1 cellular context compared by ENCODE assay signal in the genomic region with DNA sequence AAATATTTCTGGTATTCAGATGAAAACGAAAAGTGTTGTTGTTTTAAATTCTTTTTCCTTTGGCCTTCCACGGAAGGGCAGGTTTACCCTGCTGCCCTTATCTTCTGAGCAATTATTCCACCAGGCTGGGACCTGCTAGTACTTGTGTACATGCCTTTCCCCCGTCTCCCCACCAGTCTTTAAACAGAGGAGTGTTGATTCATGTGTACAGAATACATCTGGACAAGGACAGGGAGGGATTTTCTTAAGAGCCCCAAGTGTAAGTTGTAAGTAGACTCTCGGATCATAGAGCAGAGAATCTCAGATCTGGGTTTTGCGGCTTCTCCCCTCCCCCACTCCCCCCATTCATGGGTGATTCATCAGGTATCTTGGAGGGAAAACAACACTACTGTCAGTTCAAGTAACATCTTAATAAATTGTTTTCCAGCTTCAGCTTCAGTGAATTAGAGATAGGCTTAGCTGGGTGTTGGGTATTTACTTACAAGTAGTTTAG.
A peak's percentile ranks its signal among the peaks of the same experiment; 100 is the strongest.
TF ChIP-seq lines count a peak whose summit lies in the region.

No MANE protein-coding gene starts in this region.

TF ChIP-seq in HepG2, 621 proteins besides CTCF, POLR2A, EP300 and RAD21 (continued from another document and continues in another):
- no peak for TF ChIP-seq CBX1 (IDR thresholded peaks at IDR 0.05; ENCODE audit: low read depth)
- TF ChIP-seq, protein P1, sequence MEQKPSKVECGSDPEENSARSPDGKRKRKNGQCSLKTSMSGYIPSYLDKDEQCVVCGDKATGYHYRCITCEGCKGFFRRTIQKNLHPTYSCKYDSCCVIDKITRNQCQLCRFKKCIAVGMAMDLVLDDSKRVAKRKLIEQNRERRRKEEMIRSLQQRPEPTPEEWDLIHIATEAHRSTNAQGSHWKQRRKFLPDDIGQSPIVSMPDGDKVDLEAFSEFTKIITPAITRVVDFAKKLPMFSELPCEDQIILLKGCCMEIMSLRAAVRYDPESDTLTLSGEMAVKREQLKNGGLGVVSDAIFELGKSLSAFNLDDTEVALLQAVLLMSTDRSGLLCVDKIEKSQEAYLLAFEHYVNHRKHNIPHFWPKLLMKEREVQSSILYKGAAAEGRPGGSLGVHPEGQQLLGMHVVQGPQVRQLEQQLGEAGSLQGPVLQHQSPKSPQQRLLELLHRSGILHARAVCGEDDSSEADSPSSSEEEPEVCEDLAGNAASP (CRISPR knock-in tag; IDR thresholded peaks at IDR 0.05; ENCODE audit: borderline replicate concordance), result no peak
- peak; percentile 59 for TF ChIP-seq TEAD3 (CRISPR knock-in tag; optimal IDR thresholded peaks at IDR 0.05; ENCODE audit: borderline replicate concordance)
- TF ChIP-seq, protein P2, sequence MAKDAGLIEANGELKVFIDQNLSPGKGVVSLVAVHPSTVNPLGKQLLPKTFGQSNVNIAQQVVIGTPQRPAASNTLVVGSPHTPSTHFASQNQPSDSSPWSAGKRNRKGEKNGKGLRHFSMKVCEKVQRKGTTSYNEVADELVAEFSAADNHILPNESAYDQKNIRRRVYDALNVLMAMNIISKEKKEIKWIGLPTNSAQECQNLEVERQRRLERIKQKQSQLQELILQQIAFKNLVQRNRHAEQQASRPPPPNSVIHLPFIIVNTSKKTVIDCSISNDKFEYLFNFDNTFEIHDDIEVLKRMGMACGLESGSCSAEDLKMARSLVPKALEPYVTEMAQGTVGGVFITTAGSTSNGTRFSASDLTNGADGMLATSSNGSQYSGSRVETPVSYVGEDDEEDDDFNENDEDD (CRISPR knock-in tag; IDR thresholded peaks at IDR 0.05; ENCODE audit: borderline replicate concordance), result no peak
- TF ChIP-seq DPF2 (CRISPR knock-in tag; IDR thresholded peaks at IDR 0.05; ENCODE audit: borderline replicate concordance, low read depth), result 0 out of 2 replicates have a peak, but pooled peaks have one; percentile 28
- no peak for TF ChIP-seq PBX3 (CRISPR knock-in tag; IDR thresholded peaks at IDR 0.05; ENCODE audit: borderline replicate concordance)
- TF ChIP-seq PBX2 (CRISPR knock-in tag; IDR thresholded peaks at IDR 0.05), result no peak
- TF ChIP-seq, protein P3, sequence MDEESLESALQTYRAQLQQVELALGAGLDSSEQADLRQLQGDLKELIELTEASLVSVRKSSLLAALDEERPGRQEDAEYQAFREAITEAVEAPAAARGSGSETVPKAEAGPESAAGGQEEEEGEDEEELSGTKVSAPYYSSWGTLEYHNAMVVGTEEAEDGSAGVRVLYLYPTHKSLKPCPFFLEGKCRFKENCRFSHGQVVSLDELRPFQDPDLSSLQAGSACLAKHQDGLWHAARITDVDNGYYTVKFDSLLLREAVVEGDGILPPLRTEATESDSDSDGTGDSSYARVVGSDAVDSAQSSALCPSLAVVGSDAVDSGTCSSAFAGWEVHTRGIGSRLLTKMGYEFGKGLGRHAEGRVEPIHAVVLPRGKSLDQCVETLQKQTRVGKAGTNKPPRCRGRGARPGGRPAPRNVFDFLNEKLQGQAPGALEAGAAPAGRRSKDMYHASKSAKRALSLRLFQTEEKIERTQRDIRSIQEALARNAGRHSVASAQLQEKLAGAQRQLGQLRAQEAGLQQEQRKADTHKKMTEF (CRISPR knock-in tag; IDR thresholded peaks at IDR 0.05), result no peak
- TF ChIP-seq, protein P4, sequence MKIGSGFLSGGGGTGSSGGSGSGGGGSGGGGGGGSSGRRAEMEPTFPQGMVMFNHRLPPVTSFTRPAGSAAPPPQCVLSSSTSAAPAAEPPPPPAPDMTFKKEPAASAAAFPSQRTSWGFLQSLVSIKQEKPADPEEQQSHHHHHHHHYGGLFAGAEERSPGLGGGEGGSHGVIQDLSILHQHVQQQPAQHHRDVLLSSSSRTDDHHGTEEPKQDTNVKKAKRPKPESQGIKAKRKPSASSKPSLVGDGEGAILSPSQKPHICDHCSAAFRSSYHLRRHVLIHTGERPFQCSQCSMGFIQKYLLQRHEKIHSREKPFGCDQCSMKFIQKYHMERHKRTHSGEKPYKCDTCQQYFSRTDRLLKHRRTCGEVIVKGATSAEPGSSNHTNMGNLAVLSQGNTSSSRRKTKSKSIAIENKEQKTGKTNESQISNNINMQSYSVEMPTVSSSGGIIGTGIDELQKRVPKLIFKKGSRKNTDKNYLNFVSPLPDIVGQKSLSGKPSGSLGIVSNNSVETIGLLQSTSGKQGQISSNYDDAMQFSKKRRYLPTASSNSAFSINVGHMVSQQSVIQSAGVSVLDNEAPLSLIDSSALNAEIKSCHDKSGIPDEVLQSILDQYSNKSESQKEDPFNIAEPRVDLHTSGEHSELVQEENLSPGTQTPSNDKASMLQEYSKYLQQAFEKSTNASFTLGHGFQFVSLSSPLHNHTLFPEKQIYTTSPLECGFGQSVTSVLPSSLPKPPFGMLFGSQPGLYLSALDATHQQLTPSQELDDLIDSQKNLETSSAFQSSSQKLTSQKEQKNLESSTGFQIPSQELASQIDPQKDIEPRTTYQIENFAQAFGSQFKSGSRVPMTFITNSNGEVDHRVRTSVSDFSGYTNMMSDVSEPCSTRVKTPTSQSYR (CRISPR knock-in tag; IDR thresholded peaks at IDR 0.05; ENCODE audit: borderline replicate concordance), result peak; percentile 65; the same call in 1 of the 2 replicates
- TF ChIP-seq MED1 (CRISPR knock-in tag; IDR thresholded peaks at IDR 0.05), result peak; percentile 68
- 0 out of 2 replicates have a peak, but pooled peaks have one; percentile 22 for TF ChIP-seq SP5 (CRISPR knock-in tag; IDR thresholded peaks at IDR 0.05; ENCODE audit: borderline replicate concordance, low read depth)
- TF ChIP-seq, protein P5, sequence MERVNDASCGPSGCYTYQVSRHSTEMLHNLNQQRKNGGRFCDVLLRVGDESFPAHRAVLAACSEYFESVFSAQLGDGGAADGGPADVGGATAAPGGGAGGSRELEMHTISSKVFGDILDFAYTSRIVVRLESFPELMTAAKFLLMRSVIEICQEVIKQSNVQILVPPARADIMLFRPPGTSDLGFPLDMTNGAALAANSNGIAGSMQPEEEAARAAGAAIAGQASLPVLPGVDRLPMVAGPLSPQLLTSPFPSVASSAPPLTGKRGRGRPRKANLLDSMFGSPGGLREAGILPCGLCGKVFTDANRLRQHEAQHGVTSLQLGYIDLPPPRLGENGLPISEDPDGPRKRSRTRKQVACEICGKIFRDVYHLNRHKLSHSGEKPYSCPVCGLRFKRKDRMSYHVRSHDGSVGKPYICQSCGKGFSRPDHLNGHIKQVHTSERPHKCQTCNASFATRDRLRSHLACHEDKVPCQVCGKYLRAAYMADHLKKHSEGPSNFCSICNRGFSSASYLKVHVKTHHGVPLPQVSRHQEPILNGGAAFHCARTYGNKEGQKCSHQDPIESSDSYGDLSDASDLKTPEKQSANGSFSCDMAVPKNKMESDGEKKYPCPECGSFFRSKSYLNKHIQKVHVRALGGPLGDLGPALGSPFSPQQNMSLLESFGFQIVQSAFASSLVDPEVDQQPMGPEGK (CRISPR knock-in tag; IDR thresholded peaks at IDR 0.05), result peak; percentile 50; the same call in 1 of the 2 replicates
- no peak for TF ChIP-seq GABPA (IDR thresholded peaks at IDR 0.05; ENCODE audit: low read depth, low read length)
- TF ChIP-seq GABPA (CRISPR knock-in tag; IDR thresholded peaks at IDR 0.05; ENCODE audit: low read depth), result no peak
- TF ChIP-seq ZNF788 (CRISPR knock-in tag; IDR thresholded peaks at IDR 0.05; ENCODE audit: borderline replicate concordance), result no peak
- TF ChIP-seq, protein P6, sequence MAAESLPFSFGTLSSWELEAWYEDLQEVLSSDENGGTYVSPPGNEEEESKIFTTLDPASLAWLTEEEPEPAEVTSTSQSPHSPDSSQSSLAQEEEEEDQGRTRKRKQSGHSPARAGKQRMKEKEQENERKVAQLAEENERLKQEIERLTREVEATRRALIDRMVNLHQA (CRISPR knock-in tag; IDR thresholded peaks at IDR 0.05), result no peak
- no peak for TF ChIP-seq ZNF136 (CRISPR knock-in tag; IDR thresholded peaks at IDR 0.05; ENCODE audit: low read depth)
- peak; percentile 47; the same call in 1 of the 2 replicates for TF ChIP-seq GATAD2A (CRISPR knock-in tag; IDR thresholded peaks at IDR 0.05)
- TF ChIP-seq ETV6 (CRISPR knock-in tag; conservative IDR thresholded peaks at IDR 0.05), result no peak
- TF ChIP-seq ARNTL (CRISPR knock-in tag; IDR thresholded peaks at IDR 0.05), result no peak
- no peak for TF ChIP-seq ZNF883 (CRISPR knock-in tag; IDR thresholded peaks at IDR 0.05; ENCODE audit: not compliant biosample characterization)
- no peak for TF ChIP-seq SOX13 (IDR thresholded peaks at IDR 0.05)
- TF ChIP-seq SOX13 (CRISPR knock-in tag; conservative IDR thresholded peaks at IDR 0.05 in 1 of 2, IDR thresholded peaks at IDR 0.05 in 1 of 2), result peak in 1 of 2 experiments; percentile 80; a peak in 2 of 4 replicates
- no peak for TF ChIP-seq MEIS1 (CRISPR knock-in tag; IDR thresholded peaks at IDR 0.05; ENCODE audit: borderline replicate concordance)
- no peak for TF ChIP-seq ZNF780A (CRISPR knock-in tag; IDR thresholded peaks at IDR 0.05)
- peak; percentile 26 for TF ChIP-seq RARA (CRISPR knock-in tag; IDR thresholded peaks at IDR 0.05)
- TF ChIP-seq FOXJ3 (CRISPR knock-in tag; IDR thresholded peaks at IDR 0.05; ENCODE audit: borderline replicate concordance), result peak; percentile 72; the same call in 1 of the 2 replicates
- no peak for TF ChIP-seq HOXD1 (CRISPR knock-in tag; IDR thresholded peaks at IDR 0.05)
- no peak for TF ChIP-seq AGO2 (optimal IDR thresholded peaks at IDR 0.05; ENCODE audit: low read depth, low read length)
- no peak for TF ChIP-seq KAT7 (CRISPR knock-in tag; IDR thresholded peaks at IDR 0.05; ENCODE audit: borderline replicate concordance)
- no peak for TF ChIP-seq KDM5B (CRISPR knock-in tag; IDR thresholded peaks at IDR 0.05; ENCODE audit: borderline replicate concordance)
- TF ChIP-seq ESRRA (CRISPR knock-in tag; IDR thresholded peaks at IDR 0.05; ENCODE audit: low read depth), result no peak
- peak; percentile 38; the same call in 1 of the 2 replicates for TF ChIP-seq CREM (IDR thresholded peaks at IDR 0.05)
- no peak for TF ChIP-seq CREM (CRISPR knock-in tag; IDR thresholded peaks at IDR 0.05)
- TF ChIP-seq ZNF609 (CRISPR knock-in tag; IDR thresholded peaks at IDR 0.05; ENCODE audit: borderline replicate concordance), result 0 out of 2 replicates have a peak, but pooled peaks have one; percentile 24
- TF ChIP-seq ZNF280B (CRISPR knock-in tag; IDR thresholded peaks at IDR 0.05; ENCODE audit: borderline replicate concordance), result no peak
- no peak for TF ChIP-seq ZNF232 (CRISPR knock-in tag; IDR thresholded peaks at IDR 0.05; ENCODE audit: borderline replicate concordance)
- no peak for TF ChIP-seq ZNF205 (CRISPR knock-in tag; IDR thresholded peaks at IDR 0.05)
- TF ChIP-seq FOXA1 (IDR thresholded peaks at IDR 0.05), result no peak
- peak; percentile 85 for TF ChIP-seq FOXA1 (CRISPR knock-in tag; IDR thresholded peaks at IDR 0.05)
- no peak for TF ChIP-seq MATR3 (CRISPR knock-in tag; IDR thresholded peaks at IDR 0.05)
- no peak for TF ChIP-seq IKZF4 (CRISPR knock-in tag; IDR thresholded peaks at IDR 0.05; ENCODE audit: borderline replicate concordance, low read depth, not compliant biosample characterization)
- 0 out of 2 replicates have a peak, but pooled peaks have one; percentile 27 for TF ChIP-seq HDAC1 (CRISPR knock-in tag; IDR thresholded peaks at IDR 0.05)
